Comparison of ENCODE assay signal across 23 cellular contexts in the genomic region with DNA sequence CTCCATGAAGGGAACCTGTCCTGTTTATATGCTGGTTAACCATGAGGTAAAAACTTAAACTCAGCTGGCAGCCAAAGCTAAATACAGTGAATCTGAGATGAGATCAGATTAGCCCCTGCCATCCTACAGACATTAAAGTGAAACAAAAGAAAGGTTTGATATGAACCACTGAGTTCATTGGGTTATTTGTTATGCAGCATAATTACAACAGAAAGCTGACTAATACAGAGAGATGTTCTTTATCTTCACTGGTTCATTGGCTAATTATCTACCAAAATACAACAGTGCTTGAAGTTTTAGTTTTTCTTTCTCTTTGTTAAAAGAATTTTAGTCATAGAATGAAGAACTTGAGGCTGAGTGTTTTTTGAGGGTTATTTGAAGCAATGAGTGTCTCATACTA.
"Had no signal": no experiment of that assay in that cellular context is flagged by ENCODE, and none has a peak within 500 bp of the region (broad histone marks: within the 10 kb centered on the region; RNA-seq: fewer than 3 reads in every experiment).

No MANE protein-coding gene starts in this region.

- H3K4me2 ChIP-seq: hepatocyte had no signal

- H3K4me3 ChIP-seq: coronary artery, dorsolateral prefrontal cortex, esophagus muscularis mucosa, gastroesophageal sphincter, heart left ventricle, hepatocyte, left lung, lower lobe of right lung, mucosa of descending colon had no signal

- ATAC-seq: foreskin keratinocyte, gastroesophageal sphincter, heart left ventricle, left cardiac atrium, left lung, left ventricle myocardium superior, lower lobe of right lung, mucosa of descending colon had no signal

- DNase-seq: dermis blood vessel endothelial cell; dorsolateral prefrontal cortex; effector CD4-positive, alpha-beta T cell; effector memory CD4-positive, alpha-beta T cell; foreskin keratinocyte; heart left ventricle; hypothalamus; left cardiac atrium; left lung; left ventricle myocardium superior; lower lobe of right lung; mesenchymal stem cell; mucosa of descending colon; naive B cell had no signal

- H3K27ac ChIP-seq: coronary artery, dorsolateral prefrontal cortex, esophagus muscularis mucosa, foreskin keratinocyte, gastroesophageal sphincter, heart left ventricle, hepatocyte, left lung, lower lobe of right lung had no signal

- H3K4me1 ChIP-seq: esophagus muscularis mucosa, gastroesophageal sphincter, heart left ventricle, left lung, lower lobe of right lung had no signal

- H3K27me3 ChIP-seq: dorsolateral prefrontal cortex, esophagus muscularis mucosa, foreskin keratinocyte, gastroesophageal sphincter, heart left ventricle, hepatocyte, left lung had no signal

- H3K36me3 ChIP-seq: esophagus muscularis mucosa, gastroesophageal sphincter, heart left ventricle, left lung, lower lobe of right lung had no signal

- H2AFZ ChIP-seq: hepatocyte had no signal

- FAIRE-seq: colon, endothelial cell of umbilical vein, frontal cortex, islet of Langerhans, keratinocyte had no signal

- H3K79me2 ChIP-seq: hepatocyte had no signal

- H3K9me3 ChIP-seq: esophagus muscularis mucosa, gastroesophageal sphincter, lower lobe of right lung, mucosa of descending colon had no signal
